In genomic region chr5:126917918-126918623, GRCh38 we compare ENCODE assay signal across 8 cellular contexts.
DNase-seq lines count a peak whose midpoint lies in the region; ATAC-seq and TF ChIP-seq lines count a peak whose summit lies in the region.

No MANE protein-coding gene starts in this region.

- DNase-seq in NCI-H1092 treated with DMSO at 0.1 percent for 48 hours (lab: John Stamatoyannopoulos, UW) (peak; percentile 82), Panc1 (ENCODE audit: low read depth, low spot score) (peak; percentile 28), foreskin fibroblast (peak; percentile 23 to 34), trophoblast cell (no peak), natural killer cell (no peak), RWPE1 (ENCODE audit: low spot score) (no peak), midbrain (lab: John Stamatoyannopoulos, UW) (no peak)

- TF ChIP-seq CTCF in Panc1 (IDR thresholded peaks at IDR 0.05) (no peak), foreskin fibroblast (IDR thresholded peaks at IDR 0.05; ENCODE audit: low read depth, low read length) (no peak), natural killer cell (IDR thresholded peaks at IDR 0.05) (no peak), RWPE1 (conservative IDR thresholded peaks at IDR 0.05; ENCODE audit: low read depth) (no peak)

- no peak overlapping the region for H2AK5ac ChIP-seq in trophoblast cell (ENCODE audit: low read length)

- H3K4me1 ChIP-seq in ACC112 (ENCODE audit: control insufficient read depth, insufficient read depth, low read length, unreplicated experiment) (peaks cover 15% of the 10 kb centered on the region), Panc1 (ENCODE audit: control insufficient read depth, insufficient read depth, low read length) (no peaks in the 10 kb centered on the region), trophoblast cell (ENCODE audit: control insufficient read depth in 1 of 2, insufficient read depth in 2 of 2, low read length in 2 of 2) (peaks cover 0 to 2% of the 10 kb centered on the region in 2 experiments)

- POLR2A ChIA-PET in Panc1 (lab: Charles Lee): no interaction called here
- POLR2A ChIA-PET in RWPE1 (lab: Yijun Ruan, JAX; ENCODE audit: low non-redundant PET): no interaction called here

- H3K36me3 ChIP-seq in ACC112 (ENCODE audit: insufficient read depth, low read length): no peaks in the 10 kb centered on the region
- H3K36me3 ChIP-seq in Panc1 (ENCODE audit: control insufficient read depth, insufficient read depth, low read length): no peaks in the 10 kb centered on the region
- no peaks in the 10 kb centered on the region for H3K36me3 ChIP-seq in trophoblast cell (ENCODE audit: control insufficient read depth in 1 of 2, insufficient read depth in 2 of 2, low read length in 2 of 2)

- H3K4me1 Mint-ChIP-seq in natural killer cell: peaks cover 16 to 21% of the 10 kb centered on the region in 2 donors

- H2BK5ac ChIP-seq in trophoblast cell (ENCODE audit: low read depth, low read length, poor library complexity): no peak overlapping the region

- no peak overlapping the region for H4K12ac ChIP-seq in trophoblast cell (ENCODE audit: low read depth, low read length)

- H3K79me2 ChIP-seq in ACC112 (ENCODE audit: control insufficient read depth, insufficient read depth, low read length, unreplicated experiment) (no peaks in the 10 kb centered on the region), trophoblast cell (ENCODE audit: control insufficient read depth, insufficient read depth, low read length, poor library complexity) (no peaks in the 10 kb centered on the region)

- H3K79me1 ChIP-seq in trophoblast cell (ENCODE audit: low read length): no peaks in the 10 kb centered on the region

- H3K4me2 ChIP-seq in trophoblast cell (ENCODE audit: low read length): no peak overlapping the region

- in situ Hi-C loops in Panc1 (cut with HindIII; ENCODE audit: low pct_unique_long_range_greater_than_20kb, low sequenced_read_pairs): no loop called here

- no peak overlapping the region for H3K23ac ChIP-seq in trophoblast cell (ENCODE audit: low read length)

- H3K27me3 Mint-ChIP-seq in natural killer cell (ENCODE audit: low read depth in 2 of 2): no peaks in the 10 kb centered on the region

- no TSS peak for BruUV-seq in Panc1 (replicated peaks; lab: Mats Ljungman, UMichigan)

- WGBS in trophoblast cell (ENCODE audit: extremely low coverage, insufficient coverage, insufficient read length): no CpG with 5 or more reads among the region's 9 CpGs

- H3K36me3 Mint-ChIP-seq in natural killer cell: no peaks in the 10 kb centered on the region

- H4K8ac ChIP-seq in trophoblast cell (ENCODE audit: low read depth, low read length): no peak overlapping the region

- no peak overlapping the region for H3K4ac ChIP-seq in trophoblast cell (ENCODE audit: low read depth, low read length)

- H3K9ac ChIP-seq in trophoblast cell (ENCODE audit: low read length): no peak overlapping the region

- CTCF ChIA-PET in Panc1 (lab: Charles Lee): no interaction called here
- CTCF ChIA-PET in RWPE1 (lab: Yijun Ruan, JAX): no interaction called here

- H2BK12ac ChIP-seq in trophoblast cell (ENCODE audit: low read length): no peak overlapping the region

- no peak overlapping the region for H3K18ac ChIP-seq in trophoblast cell (ENCODE audit: low read length)

- H2AFZ ChIP-seq in ACC112 (ENCODE audit: low read length, unreplicated experiment) (no peak overlapping the region), trophoblast cell (ENCODE audit: insufficient read depth, low read length, poor library complexity) (no peak overlapping the region)

- no peak overlapping the region for H2BK120ac ChIP-seq in trophoblast cell (ENCODE audit: insufficient read depth, low read length, poor library complexity)

- H3K27ac Mint-ChIP-seq in natural killer cell: no peak overlapping the region

- ATAC-seq in Panc1: 0 out of 2 replicates have a peak, but pooled peaks have one; percentile 59
- ATAC-seq in natural killer cell: no peak

- no peaks in the 10 kb centered on the region for H3K27me3 ChIP-seq in ACC112 (ENCODE audit: insufficient read depth, low read length)
- no peaks in the 10 kb centered on the region for H3K27me3 ChIP-seq in Panc1 (ENCODE audit: control insufficient read depth, insufficient read depth, low read length)
- no peaks in the 10 kb centered on the region for H3K27me3 ChIP-seq in trophoblast cell (ENCODE audit: insufficient read depth, low read length)

- intact Hi-C loops in Panc1 (cut with micrococcal nuclease; ENCODE audit: unreplicated experiment) (no loop called here), natural killer cell (cut with micrococcal nuclease) (no loop called here)

- H3K4me3 Mint-ChIP-seq in natural killer cell: no peak overlapping the region

- H3K9me3 Mint-ChIP-seq in natural killer cell: no peaks in the 10 kb centered on the region

- no peak overlapping the region for H4K91ac ChIP-seq in trophoblast cell (ENCODE audit: low read depth, low read length)

- H3K9me3 ChIP-seq in Panc1 (ENCODE audit: control insufficient read depth, insufficient read depth, low read depth, low read length): no peaks in the 10 kb centered on the region
- H3K9me3 ChIP-seq in trophoblast cell (ENCODE audit: insufficient read depth, low read depth, low read length): peaks cover 1% of the 10 kb centered on the region

- H3K4me3 ChIP-seq in ACC112 (ENCODE audit: low read depth, low read length) (no peak overlapping the region), Panc1 (ENCODE audit: low read depth in 2 of 2, low read length in 2 of 2) (no peak overlapping the region), foreskin fibroblast (ENCODE audit: low read depth in 1 of 2, low read length in 2 of 2) (no peak overlapping the region), trophoblast cell (ENCODE audit: low read depth, low read length) (no peak overlapping the region)

- H3K27ac ChIP-seq in ACC112 (ENCODE audit: low read depth, low read length): peak overlapping the region; percentile 40
- H3K27ac ChIP-seq in Panc1 (ENCODE audit: low read length): no peak overlapping the region
- no peak overlapping the region for H3K27ac ChIP-seq in trophoblast cell (ENCODE audit: low read depth, low read length)
- H3K27ac ChIP-seq in RWPE1: no peak overlapping the region

- no peak overlapping the region for H3K14ac ChIP-seq in trophoblast cell (ENCODE audit: low read length)

Comparison
In these comparisons a context has a peak if more than half of its experiments do, and no peak if none do; other contexts are left out.
1. DNase-seq: peak in NCI-H1092 treated with DMSO at 0.1 percent for 48 hours (single experiment), Panc1 (single experiment) and foreskin fibroblast (2 of 2); none in trophoblast cell (0 of 2), natural killer cell (single experiment), RWPE1 (single experiment) and midbrain (single experiment).